Comparison of ENCODE assay signal across 17 cellular contexts in the genomic region with DNA sequence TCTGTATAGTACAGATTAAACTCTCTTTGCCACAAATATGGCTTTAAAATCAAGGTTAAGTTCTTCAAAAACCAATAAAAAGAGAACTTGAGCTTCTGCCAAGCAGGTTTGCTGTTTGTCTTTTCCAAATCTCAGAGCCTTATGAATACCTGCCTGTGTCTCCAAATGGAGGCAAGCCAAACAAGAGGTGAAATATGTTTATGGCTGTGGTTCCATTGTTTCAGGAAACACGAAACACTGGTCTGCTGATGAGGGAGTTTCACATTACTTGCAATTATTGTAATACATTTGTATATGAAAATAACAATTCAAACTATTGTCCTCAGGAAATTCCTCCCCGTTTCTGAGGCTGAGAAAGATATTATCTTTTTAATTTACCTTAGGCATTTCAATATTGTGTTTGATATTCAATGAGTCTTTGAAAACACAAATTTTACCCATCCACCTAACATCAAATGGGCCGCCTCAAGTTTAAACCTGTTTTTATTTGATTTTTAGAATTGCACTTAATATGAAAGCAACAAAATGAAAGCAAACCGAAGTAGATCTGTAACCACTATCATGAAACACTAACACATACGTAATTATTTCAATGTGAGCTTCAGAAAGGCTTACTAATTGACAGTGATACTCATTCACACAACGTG.
DNase-seq lines count a peak whose midpoint lies in the region; ATAC-seq and TF ChIP-seq lines count a peak whose summit lies in the region.
"Had no signal": no experiment of that assay in that cellular context is flagged by ENCODE, and none has a peak within 500 bp of the region (broad histone marks: within the 10 kb centered on the region; RNA-seq: fewer than 3 reads in every experiment).

No MANE protein-coding gene starts in this region.

- H3K27me3 ChIP-seq in foreskin keratinocyte: no peaks in the 10 kb centered on the region
- H3K27me3 ChIP-seq: adrenal gland, BLaER1 had no signal

- no peak overlapping the region for H3K4me3 Mint-ChIP-seq in activated T-helper 1 cell treated with anti-CD3 and anti-CD28 coated beads, Interleukin-12 subunit alpha, Interleukin-12 subunit beta, Interleukin-2, Interleukin-4 antibody, amounts not matched to agents 30 ng/mL and 10 ng/mL and 1 ng/mL, durations not matched to agents 14 hours and 24 hours and 36 hours
- H3K4me3 Mint-ChIP-seq in activated CD4-positive, alpha-beta memory T cell treated with anti-CD3 and anti-CD28 coated beads for 36 hours: no peak overlapping the region
- H3K4me3 Mint-ChIP-seq: activated CD4-positive, alpha-beta T cell treated with anti-CD3 and anti-CD28 coated beads, Interleukin-2, amount 10 ng/mL, durations not matched to agents 7 days and 5 days; T-helper 2 cell treated with Interferon-gamma antibody and Interleukin-4, amounts not matched to agents 5 μg/mL and 100 μg/mL, for 36 hours had no signal

- H3K9me3 Mint-ChIP-seq in activated T-helper 1 cell treated with anti-CD3 and anti-CD28 coated beads, Interleukin-12 subunit alpha, Interleukin-12 subunit beta, Interleukin-2, Interleukin-4 antibody, amounts not matched to agents 30 ng/mL and 10 ng/mL and 1 ng/mL, durations not matched to agents 14 hours and 24 hours and 36 hours: no peaks in the 10 kb centered on the region
- H3K9me3 Mint-ChIP-seq in activated CD4-positive, alpha-beta memory T cell treated with anti-CD3 and anti-CD28 coated beads for 36 hours: peaks cover 8% of the 10 kb centered on the region
- H3K9me3 Mint-ChIP-seq: activated CD4-positive, alpha-beta T cell treated with anti-CD3 and anti-CD28 coated beads, Interleukin-2, amount 10 ng/mL, durations not matched to agents 7 days and 5 days; T-helper 2 cell treated with Interferon-gamma antibody and Interleukin-4, amounts not matched to agents 5 μg/mL and 100 μg/mL, for 36 hours had no signal

- no peaks in the 10 kb centered on the region for H3K4me1 Mint-ChIP-seq in activated T-helper 1 cell treated with anti-CD3 and anti-CD28 coated beads, Interleukin-12 subunit alpha, Interleukin-12 subunit beta, Interleukin-2, Interleukin-4 antibody, amounts not matched to agents 30 ng/mL and 10 ng/mL and 1 ng/mL, durations not matched to agents 14 hours and 24 hours and 36 hours (ENCODE audit: low read depth)
- H3K4me1 Mint-ChIP-seq in activated CD4-positive, alpha-beta memory T cell treated with anti-CD3 and anti-CD28 coated beads for 36 hours (ENCODE audit: low read depth): no peaks in the 10 kb centered on the region
- H3K4me1 Mint-ChIP-seq: activated CD4-positive, alpha-beta T cell treated with anti-CD3 and anti-CD28 coated beads, Interleukin-2, amount 10 ng/mL, durations not matched to agents 7 days and 5 days had no signal

- TF ChIP-seq CTCF in foreskin keratinocyte (conservative IDR thresholded peaks at IDR 0.05): no peak

- H3K27me3 Mint-ChIP-seq in activated T-helper 1 cell treated with anti-CD3 and anti-CD28 coated beads, Interleukin-12 subunit alpha, Interleukin-12 subunit beta, Interleukin-2, Interleukin-4 antibody, amounts not matched to agents 30 ng/mL and 10 ng/mL and 1 ng/mL, durations not matched to agents 14 hours and 24 hours and 36 hours (ENCODE audit: insufficient read depth): no peaks in the 10 kb centered on the region
- no peaks in the 10 kb centered on the region for H3K27me3 Mint-ChIP-seq in activated CD4-positive, alpha-beta memory T cell treated with anti-CD3 and anti-CD28 coated beads for 36 hours
- H3K27me3 Mint-ChIP-seq: activated CD4-positive, alpha-beta T cell treated with anti-CD3 and anti-CD28 coated beads, Interleukin-2, amount 10 ng/mL, durations not matched to agents 7 days and 5 days had no signal

- H3K4me1 ChIP-seq in foreskin keratinocyte: peaks cover 10% of the 10 kb centered on the region
- H3K4me1 ChIP-seq: adrenal gland, BLaER1 had no signal

- peak; percentile 82 for DNase-seq in DMS79 (lab: John Stamatoyannopoulos, UW)
- DNase-seq in M059J (ENCODE audit: low read depth): peak; percentile 83
- DNase-seq in RPMI8226: peak; percentile 77
- peak in 1 of 2 donors; percentile 26 for DNase-seq in foreskin keratinocyte
- DNase-seq in NCI-H146 treated with DMSO at 0.1 percent for 48 hours (lab: John Stamatoyannopoulos, UW; ENCODE audit: unreplicated experiment): no peak
- no peak for DNase-seq in NCI-H1436 (lab: John Stamatoyannopoulos, UW)
- DNase-seq in activated T-helper 1 cell treated with anti-CD3 and anti-CD28 coated beads, Interleukin-12 subunit alpha, Interleukin-12 subunit beta, Interleukin-2, Interleukin-4 antibody, amounts not matched to agents 30 ng/mL and 10 ng/mL and 1 ng/mL, durations not matched to agents 14 hours and 24 hours and 36 hours (ENCODE audit: low spot score): no peak
- no peak for DNase-seq in activated CD4-positive, alpha-beta memory T cell treated with anti-CD3 and anti-CD28 coated beads for 36 hours
- DNase-seq: activated CD4-positive, alpha-beta T cell treated with anti-CD3 and anti-CD28 coated beads, Interleukin-2, amount 10 ng/mL, durations not matched to agents 7 days and 5 days; activated T-cell treated with anti-CD3 and anti-CD28 coated beads, Interleukin-2, amount 50 U/mL, for 48 hours; adrenal gland; erythroblast; NCI-H510A had no signal

- H3K27ac Mint-ChIP-seq in activated T-helper 1 cell treated with anti-CD3 and anti-CD28 coated beads, Interleukin-12 subunit alpha, Interleukin-12 subunit beta, Interleukin-2, Interleukin-4 antibody, amounts not matched to agents 30 ng/mL and 10 ng/mL and 1 ng/mL, durations not matched to agents 14 hours and 24 hours and 36 hours: no peak overlapping the region
- H3K27ac Mint-ChIP-seq in activated CD4-positive, alpha-beta memory T cell treated with anti-CD3 and anti-CD28 coated beads for 36 hours: no peak overlapping the region
- H3K27ac Mint-ChIP-seq: activated CD4-positive, alpha-beta T cell treated with anti-CD3 and anti-CD28 coated beads, Interleukin-2, amount 10 ng/mL, durations not matched to agents 7 days and 5 days; T-helper 2 cell treated with Interferon-gamma antibody and Interleukin-4, amounts not matched to agents 5 μg/mL and 100 μg/mL, for 36 hours had no signal

- peak overlapping the region; percentile 2 for H3K27ac ChIP-seq in foreskin keratinocyte
- H3K27ac ChIP-seq: adrenal gland, BLaER1 had no signal

- intact Hi-C loops in activated T-helper 1 cell treated with anti-CD3 and anti-CD28 coated beads, Interleukin-12 subunit alpha, Interleukin-12 subunit beta, Interleukin-2, Interleukin-4 antibody, amounts not matched to agents 30 ng/mL and 10 ng/mL and 1 ng/mL, durations not matched to agents 14 hours and 24 hours and 36 hours (cut with micrococcal nuclease): no loop called here
- intact Hi-C loops in activated CD4-positive, alpha-beta memory T cell treated with anti-CD3 and anti-CD28 coated beads for 36 hours (cut with micrococcal nuclease): no loop called here

- ATAC-seq in foreskin keratinocyte: peak; percentile 48
- ATAC-seq: GM12878, Right ventricle myocardium inferior had no signal

- H3K36me3 Mint-ChIP-seq in activated T-helper 1 cell treated with anti-CD3 and anti-CD28 coated beads, Interleukin-12 subunit alpha, Interleukin-12 subunit beta, Interleukin-2, Interleukin-4 antibody, amounts not matched to agents 30 ng/mL and 10 ng/mL and 1 ng/mL, durations not matched to agents 14 hours and 24 hours and 36 hours (ENCODE audit: low read depth): no peaks in the 10 kb centered on the region
- H3K36me3 Mint-ChIP-seq in activated CD4-positive, alpha-beta memory T cell treated with anti-CD3 and anti-CD28 coated beads for 36 hours: no peaks in the 10 kb centered on the region

- CTCF ChIA-PET in activated CD4-positive, alpha-beta memory T cell treated with anti-CD3 and anti-CD28 coated beads for 36 hours (lab: Charles Lee): no interaction called here

- POLR2A ChIA-PET in activated CD4-positive, alpha-beta memory T cell treated with anti-CD3 and anti-CD28 coated beads for 36 hours (lab: Charles Lee): no interaction called here

Comparison
In these comparisons a context has a peak if more than half of its experiments do, and no peak if none do; other contexts are left out.
1. DNase-seq: peak in DMS79 (single experiment), M059J (single experiment) and RPMI8226 (single experiment); none in NCI-H146 treated with DMSO at 0.1 percent for 48 hours (single experiment), NCI-H1436 (single experiment), activated T-helper 1 cell treated with anti-CD3 and anti-CD28 coated beads, Interleukin-12 subunit alpha, Interleukin-12 subunit beta, Interleukin-2, Interleukin-4 antibody, amounts not matched to agents 30 ng/mL and 10 ng/mL and 1 ng/mL, durations not matched to agents 14 hours and 24 hours and 36 hours (single experiment) and activated CD4-positive, alpha-beta memory T cell treated with anti-CD3 and anti-CD28 coated beads for 36 hours (single experiment).